In genomic region chr21:46214478-46215340, GRCh38 we compare ENCODE assay signal across 16 cellular contexts. TPM values are rescaled to one million over a fixed set of nuclear protein-coding genes. Genes with fewer than 3 reads are reported as not detected.
"Had no signal": no experiment of that assay in that cellular context is flagged by ENCODE, and none has a peak within 500 bp of the region (broad histone marks: within the 10 kb centered on the region; RNA-seq: fewer than 3 reads in every experiment).

No MANE protein-coding gene starts in this region.

- H3K36me3 ChIP-seq: pancreas had no signal

- H3K4me1 Mint-ChIP-seq: activated naive CD4-positive, alpha-beta T cell treated with anti-CD3 and anti-CD28 coated beads, Interleukin-2, amount 50 U/mL, for 24 hours; activated T-helper 17 cell treated with anti-CD3 and anti-CD28 coated beads, Interleukin-2, amount 50 U/mL, for 72 hours had no signal

- H3K27me3 Mint-ChIP-seq: activated CD4-positive, alpha-beta memory T cell treated with anti-CD3 and anti-CD28 coated beads, Interleukin-2, amount 10 ng/mL, durations not matched to agents 7 days and 5 days; activated naive CD4-positive, alpha-beta T cell treated with anti-CD3 and anti-CD28 coated beads, Interleukin-2, amount 50 U/mL, for 24 hours; activated T-helper 17 cell treated with anti-CD3 and anti-CD28 coated beads, Interleukin-2, amount 50 U/mL, for 72 hours; natural killer cell treated with Interleukin-12 subunit alpha and Interleukin-12 subunit beta and Interleukin-15 and Interleukin-18, amount 100 ng/mL, for 72 hours had no signal

- ATAC-seq: activated T-helper 17 cell treated with anti-CD3 and anti-CD28 coated beads, Interleukin-2, amount 50 U/mL, for 72 hours; body of pancreas; pancreas had no signal

- H3K4me3 Mint-ChIP-seq: activated CD4-positive, alpha-beta memory T cell treated with anti-CD3 and anti-CD28 coated beads, Interleukin-2, amount 10 ng/mL, durations not matched to agents 7 days and 5 days; activated naive CD4-positive, alpha-beta T cell treated with anti-CD3 and anti-CD28 coated beads, Interleukin-2, amount 50 U/mL, for 24 hours; activated T-helper 17 cell treated with anti-CD3 and anti-CD28 coated beads, Interleukin-2, amount 50 U/mL, for 72 hours; natural killer cell treated with Interleukin-12 subunit alpha and Interleukin-12 subunit beta and Interleukin-15 and Interleukin-18, amount 100 ng/mL, for 72 hours had no signal

- H3K4me1 ChIP-seq: body of pancreas, pancreas, SJCRH30 had no signal

- H3K9me3 Mint-ChIP-seq: activated CD4-positive, alpha-beta memory T cell treated with anti-CD3 and anti-CD28 coated beads, Interleukin-2, amount 10 ng/mL, durations not matched to agents 7 days and 5 days; activated naive CD4-positive, alpha-beta T cell treated with anti-CD3 and anti-CD28 coated beads, Interleukin-2, amount 50 U/mL, for 24 hours; activated T-helper 17 cell treated with anti-CD3 and anti-CD28 coated beads, Interleukin-2, amount 50 U/mL, for 72 hours; natural killer cell treated with Interleukin-12 subunit alpha and Interleukin-12 subunit beta and Interleukin-15 and Interleukin-18, amount 100 ng/mL, for 72 hours had no signal

- H3K27ac ChIP-seq: body of pancreas, pancreas, SJCRH30, upper lobe of left lung had no signal

- H3K9me3 ChIP-seq: body of pancreas, pancreas, SJCRH30, upper lobe of left lung had no signal

- FAIRE-seq: pancreas had no signal

- H3K27ac Mint-ChIP-seq: activated CD4-positive, alpha-beta memory T cell treated with anti-CD3 and anti-CD28 coated beads, Interleukin-2, amount 10 ng/mL, durations not matched to agents 7 days and 5 days; activated naive CD4-positive, alpha-beta T cell treated with anti-CD3 and anti-CD28 coated beads, Interleukin-2, amount 50 U/mL, for 24 hours; activated T-helper 17 cell treated with anti-CD3 and anti-CD28 coated beads, Interleukin-2, amount 50 U/mL, for 72 hours; natural killer cell treated with Interleukin-12 subunit alpha and Interleukin-12 subunit beta and Interleukin-15 and Interleukin-18, amount 100 ng/mL, for 72 hours had no signal

- H3K36me3 Mint-ChIP-seq: activated naive CD4-positive, alpha-beta T cell treated with anti-CD3 and anti-CD28 coated beads, Interleukin-2, amount 50 U/mL, for 24 hours; natural killer cell treated with Interleukin-12 subunit alpha and Interleukin-12 subunit beta and Interleukin-15 and Interleukin-18, amount 100 ng/mL, for 72 hours had no signal

- H3K27me3 ChIP-seq: body of pancreas, pancreas, SJCRH30, upper lobe of left lung had no signal

- DNase-seq: activated CD4-positive, alpha-beta memory T cell treated with anti-CD3 and anti-CD28 coated beads, Interleukin-2, amount 10 ng/mL, durations not matched to agents 7 days and 5 days; amniotic stem cell; body of pancreas; dermis blood vessel endothelial cell; erythroblast; hippocampal formation; SJCRH30; SW 1271 had no signal

- H3K4me3 ChIP-seq: body of pancreas, pancreas, SJCRH30, skin epidermis, upper lobe of left lung had no signal

RNA-seq across cellular contexts. Expression of gene FTCD, which starts 59.3 kb away (rescaled TPM):
- total RNA-seq: lung microvascular endothelial cell; natural killer cell treated with Interleukin-12 subunit alpha and Interleukin-12 subunit beta and Interleukin-15 and Interleukin-18, amount 100 ng/mL, for 72 hours; SJCRH30; subcutaneous adipose tissue had no signal
